20 cellular contexts compared by ENCODE assay signal in genomic region chr10:75029420-75029819, GRCh38.
"Had no signal": no experiment of that assay in that cellular context is flagged by ENCODE, and none has a peak within 500 bp of the region (broad histone marks: within the 10 kb centered on the region; RNA-seq: fewer than 3 reads in every experiment).

No MANE protein-coding gene starts in this region.

- H3K9me3 ChIP-seq: body of pancreas, suprapubic skin, transverse colon had no signal

- H3K4me3 ChIP-seq: body of pancreas, suprapubic skin, transverse colon had no signal

- H3K4me1 ChIP-seq: suprapubic skin, transverse colon had no signal

- H3K9me3 Mint-ChIP-seq: activated naive CD4-positive, alpha-beta T cell treated with anti-CD3 and anti-CD28 coated beads, Interleukin-2, amount 10 ng/mL, durations not matched to agents 7 days and 5 days; activated T-cell treated with anti-CD3 and anti-CD28 coated beads, Interleukin-2, amount 50 U/mL, for 24 hours; nephron progenitor cell; T-cell had no signal

- ATAC-seq: body of pancreas; SK-N-SH treated with all-trans-retinoic acid at 6 μM for 48 hours; stimulated activated naive CD8-positive, alpha-beta T cell treated with anti-CD3 and anti-CD28 coated beads, Interleukin-15, amount 100 ng/mL, for 72 hours; T-cell had no signal

- H3K4me3 Mint-ChIP-seq: activated naive CD4-positive, alpha-beta T cell treated with anti-CD3 and anti-CD28 coated beads, Interleukin-2, amount 10 ng/mL, durations not matched to agents 7 days and 5 days; activated T-cell treated with anti-CD3 and anti-CD28 coated beads, Interleukin-2, amount 50 U/mL, for 24 hours; nephron progenitor cell; stimulated activated naive CD8-positive, alpha-beta T cell treated with anti-CD3 and anti-CD28 coated beads, Interleukin-15, amount 100 ng/mL, for 72 hours; T-cell had no signal

- H3K27ac Mint-ChIP-seq: activated naive CD4-positive, alpha-beta T cell treated with anti-CD3 and anti-CD28 coated beads, Interleukin-2, amount 10 ng/mL, durations not matched to agents 7 days and 5 days; activated T-cell treated with anti-CD3 and anti-CD28 coated beads, Interleukin-2, amount 50 U/mL, for 24 hours; stimulated activated naive CD8-positive, alpha-beta T cell treated with anti-CD3 and anti-CD28 coated beads, Interleukin-15, amount 100 ng/mL, for 72 hours; T-cell had no signal

- H3K27me3 Mint-ChIP-seq: activated naive CD4-positive, alpha-beta T cell treated with anti-CD3 and anti-CD28 coated beads, Interleukin-2, amount 10 ng/mL, durations not matched to agents 7 days and 5 days; activated T-cell treated with anti-CD3 and anti-CD28 coated beads, Interleukin-2, amount 50 U/mL, for 24 hours; stimulated activated naive CD8-positive, alpha-beta T cell treated with anti-CD3 and anti-CD28 coated beads, Interleukin-15, amount 100 ng/mL, for 72 hours; T-cell had no signal

- H3K27ac ChIP-seq: body of pancreas, suprapubic skin, transverse colon had no signal

- DNase-seq: activated CD4-positive, alpha-beta T cell treated with anti-CD3 and anti-CD28 coated beads for 1 hour; activated CD4-positive, alpha-beta T cell treated with anti-CD3 and anti-CD28 coated beads, Interleukin-2, amount 50 U/mL, for 4 hours; activated CD8-positive, alpha-beta memory T cell treated with anti-CD3 and anti-CD28 coated beads for 24 hours; activated CD8-positive, alpha-beta memory T cell treated with anti-CD3 and anti-CD28 coated beads, Interleukin-2, amount 50 U/mL, for 4 hours; activated naive CD4-positive, alpha-beta T cell treated with anti-CD3 and anti-CD28 coated beads, Interleukin-2, amount 10 ng/mL, durations not matched to agents 7 days and 5 days; activated T-cell treated with anti-CD3 and anti-CD28 coated beads, Interleukin-2, amount 50 U/mL, for 24 hours; anterior cingulate cortex; body of pancreas; dermis blood vessel endothelial cell; effector CD8-positive, alpha-beta T cell; foreskin melanocyte; hippocampal formation; kidney glomerular epithelial cell; nephron progenitor cell; stimulated activated CD4-positive, alpha-beta T cell treated with anti-CD3 and anti-CD28 coated beads, Interleukin-1b, Interleukin-23, amount 100 ng/mL, for 48 hours; stimulated activated naive CD8-positive, alpha-beta T cell treated with anti-CD3 and anti-CD28 coated beads, Interleukin-15, amount 100 ng/mL, for 72 hours; T-cell; transverse colon had no signal

- H3K27me3 ChIP-seq: body of pancreas, suprapubic skin, transverse colon had no signal
